Comparison of ENCODE assay signal across 22 cellular contexts in genomic region chrY:7008578-7009355, GRCh38.
"Had no signal": no experiment of that assay in that cellular context is flagged by ENCODE, and none has a peak within 500 bp of the region (broad histone marks: within the 10 kb centered on the region; RNA-seq: fewer than 3 reads in every experiment).

No MANE protein-coding gene starts in this region.

- FAIRE-seq: frontal cortex, kidney, pancreas had no signal

- H3K27ac ChIP-seq: colonic mucosa, left ventricle myocardium inferior, lower lobe of right lung, neutrophil, pancreas, right atrium auricular region, stomach, testis, tibial artery had no signal

- DNase-seq: colonic mucosa; effector CD8-positive, alpha-beta T cell; endodermal cell; erythroblast; esophagus squamous epithelium; head of caudate nucleus; kidney; left ventricle myocardium inferior; lower lobe of right lung; natural killer cell; pancreas; stimulated activated CD4-positive, alpha-beta T cell treated with anti-CD3 and anti-CD28 coated beads, Interleukin-12 subunit alpha, Interleukin-12 subunit beta, amount 100 ng/mL, for 4 hours; stimulated activated CD4-positive, alpha-beta T cell treated with anti-CD3 and anti-CD28 coated beads, Interleukin-1b, Interleukin-23, amount 100 ng/mL, for 48 hours; stimulated activated CD4-positive, alpha-beta T cell treated with anti-CD3 and anti-CD28 coated beads, Interleukin-4, amount 100 ng/mL, for 1 hour; stimulated activated naive CD4-positive, alpha-beta T cell treated with Interleukin-2 at 50 U/mL for 16 hours; stomach; testis; tibial artery had no signal

- H3K9me3 ChIP-seq: colonic mucosa, esophagus squamous epithelium, left ventricle myocardium inferior, lower lobe of right lung, neutrophil, pancreas, right atrium auricular region, stomach, testis, tibial artery had no signal

- H3K4me1 ChIP-seq: colonic mucosa, left ventricle myocardium inferior, lower lobe of right lung, pancreas, right atrium auricular region, stomach, testis, tibial artery had no signal

- H3K36me3 ChIP-seq: colonic mucosa, esophagus squamous epithelium, left ventricle myocardium inferior, lower lobe of right lung, neutrophil, pancreas, right atrium auricular region, stomach, tibial artery had no signal

- H3K4me3 ChIP-seq: colonic mucosa, esophagus squamous epithelium, left ventricle myocardium inferior, lower lobe of right lung, pancreas, right atrium auricular region, smooth muscle cell, stomach, testis, tibial artery had no signal

- H3K27me3 ChIP-seq: colonic mucosa, esophagus squamous epithelium, neutrophil, pancreas, right atrium auricular region, stomach, testis, tibial artery had no signal
